ENCODE assay signal across 24 cellular contexts in genomic region chr9:109255394-109255793, GRCh38.
"Had no signal": no experiment of that assay in that cellular context is flagged by ENCODE, and none has a peak within 500 bp of the region (broad histone marks: within the 10 kb centered on the region; RNA-seq: fewer than 3 reads in every experiment).

No MANE protein-coding gene starts in this region.

- ATAC-seq: activated CD4-positive, CD25-positive, alpha-beta regulatory T cell treated with anti-CD3 and anti-CD28 coated beads, Interleukin-2, amount 50 U/mL, for 24 hours; activated naive CD4-positive, alpha-beta T cell treated with anti-CD3 and anti-CD28 coated beads, Interleukin-2, amount 50 U/mL, for 72 hours; activated T-cell treated with anti-CD3 and anti-CD28 coated beads, Interleukin-2, amount 50 U/mL, for 4 hours; naive thymus-derived CD8-positive, alpha-beta T cell; right cardiac atrium; upper lobe of right lung had no signal

- H3K36me3 ChIP-seq: colonic mucosa, spleen, thoracic aorta, upper lobe of right lung had no signal

- H3K9me3 Mint-ChIP-seq: activated CD4-positive, alpha-beta memory T cell treated with anti-CD3 and anti-CD28 coated beads for 36 hours; activated CD4-positive, alpha-beta T cell treated with anti-CD3 and anti-CD28 coated beads, Interleukin-2, amount 10 ng/mL, durations not matched to agents 24 days and 14 days; activated naive CD4-positive, alpha-beta T cell treated with anti-CD3 and anti-CD28 coated beads, Interleukin-2, amount 50 U/mL, for 72 hours; activated T-cell treated with anti-CD3 and anti-CD28 coated beads, Interleukin-2, amount 50 U/mL, for 4 hours; memory B cell; naive thymus-derived CD8-positive, alpha-beta T cell; neural crest cell; T-helper 1 cell treated with Interleukin-12 subunit alpha and Interleukin-12 subunit beta and Interleukin-4 antibody, amounts not matched to agents 30 μg/mL and 1 μg/mL, for 36 hours had no signal

- H3K4me3 ChIP-seq: colonic mucosa, spleen, thoracic aorta, upper lobe of right lung had no signal

- H3K4me1 Mint-ChIP-seq: activated CD4-positive, alpha-beta T cell treated with anti-CD3 and anti-CD28 coated beads, Interleukin-2, amount 10 ng/mL, durations not matched to agents 24 days and 14 days; memory B cell; naive thymus-derived CD8-positive, alpha-beta T cell had no signal

- H3K4me3 Mint-ChIP-seq: activated CD4-positive, alpha-beta memory T cell treated with anti-CD3 and anti-CD28 coated beads for 36 hours; activated CD4-positive, alpha-beta T cell treated with anti-CD3 and anti-CD28 coated beads, Interleukin-2, amount 10 ng/mL, durations not matched to agents 24 days and 14 days; activated T-cell treated with anti-CD3 and anti-CD28 coated beads, Interleukin-2, amount 50 U/mL, for 4 hours; memory B cell; naive thymus-derived CD8-positive, alpha-beta T cell; neural crest cell; T-helper 1 cell treated with Interleukin-12 subunit alpha and Interleukin-12 subunit beta and Interleukin-4 antibody, amounts not matched to agents 30 μg/mL and 1 μg/mL, for 36 hours had no signal

- H3K4me1 ChIP-seq: spleen had no signal

- FAIRE-seq: frontal cortex, TTC549 had no signal

- H3K27me3 ChIP-seq: colonic mucosa, upper lobe of right lung had no signal

- DNase-seq: activated CD4-positive, alpha-beta memory T cell treated with anti-CD3 and anti-CD28 coated beads for 36 hours; activated CD4-positive, alpha-beta T cell treated with anti-CD3 and anti-CD28 coated beads, Interleukin-2, amount 10 ng/mL, durations not matched to agents 24 days and 14 days; activated naive CD4-positive, alpha-beta T cell; activated T-cell treated with anti-CD3 and anti-CD28 coated beads, Interleukin-2, amount 50 U/mL, for 4 hours; cerebellar nuclear complex; colonic mucosa; effector CD8-positive, alpha-beta T cell; naive thymus-derived CD8-positive, alpha-beta T cell; nucleus accumbens; right cardiac atrium; spleen; stimulated activated CD4-positive, alpha-beta T cell treated with anti-CD3 and anti-CD28 coated beads, Interleukin-2, amount 100 ng/mL, for 48 hours; stimulated activated naive CD4-positive, alpha-beta T cell treated with Interleukin-2 at 50 U/mL for 16 hours; SW 1271; T-helper 9 cell; upper lobe of right lung had no signal

- H3K27ac Mint-ChIP-seq: activated CD4-positive, alpha-beta memory T cell treated with anti-CD3 and anti-CD28 coated beads for 36 hours; activated CD4-positive, alpha-beta T cell treated with anti-CD3 and anti-CD28 coated beads, Interleukin-2, amount 10 ng/mL, durations not matched to agents 24 days and 14 days; activated naive CD4-positive, alpha-beta T cell treated with anti-CD3 and anti-CD28 coated beads, Interleukin-2, amount 50 U/mL, for 72 hours; memory B cell; naive thymus-derived CD8-positive, alpha-beta T cell; T-helper 1 cell treated with Interleukin-12 subunit alpha and Interleukin-12 subunit beta and Interleukin-4 antibody, amounts not matched to agents 30 μg/mL and 1 μg/mL, for 36 hours had no signal

- H3K36me3 Mint-ChIP-seq: activated CD4-positive, alpha-beta memory T cell treated with anti-CD3 and anti-CD28 coated beads for 36 hours; activated naive CD4-positive, alpha-beta T cell treated with anti-CD3 and anti-CD28 coated beads, Interleukin-2, amount 50 U/mL, for 72 hours; memory B cell; naive thymus-derived CD8-positive, alpha-beta T cell had no signal

- H3K9me3 ChIP-seq: colonic mucosa, spleen, thoracic aorta, upper lobe of right lung had no signal

- H3K27ac ChIP-seq: colonic mucosa, spleen, upper lobe of right lung had no signal

- H3K27me3 Mint-ChIP-seq: activated CD4-positive, alpha-beta memory T cell treated with anti-CD3 and anti-CD28 coated beads for 36 hours had no signal
